16 cellular contexts compared by ENCODE assay signal in genomic region chr3:27468283-27468886, GRCh38.
"Had no signal": no experiment of that assay in that cellular context is flagged by ENCODE, and none has a peak within 500 bp of the region (broad histone marks: within the 10 kb centered on the region; RNA-seq: fewer than 3 reads in every experiment).

No MANE protein-coding gene starts in this region.

- H3K27ac Mint-ChIP-seq: activated naive CD4-positive, alpha-beta T cell treated with anti-CD3 and anti-CD28 coated beads, Interleukin-2, amount 50 U/mL, for 72 hours; dendritic cell treated with granulocyte-macrophage colony-stimulating factor and Interleukin-4, amounts not matched to agents 40 ng/mL and 50 ng/mL, for 4 days; T-helper 1 cell treated with Interleukin-12 subunit alpha and Interleukin-12 subunit beta and Interleukin-4 antibody, amounts not matched to agents 30 μg/mL and 1 μg/mL, for 36 hours had no signal

- H3K27me3 Mint-ChIP-seq: activated CD8-positive, alpha-beta memory T cell treated with anti-CD3 and anti-CD28 coated beads, Interleukin-2, amount 10 ng/mL, durations not matched to agents 7 days and 5 days; activated CD8-positive, alpha-beta T cell treated with anti-CD3 and anti-CD28 coated beads for 36 hours; brain; dendritic cell treated with granulocyte-macrophage colony-stimulating factor and Interleukin-4, amounts not matched to agents 40 ng/mL and 50 ng/mL, for 4 days; naive thymus-derived CD8-positive, alpha-beta T cell had no signal

- H3K36me3 ChIP-seq: lower lobe of right lung had no signal

- H3K9me3 ChIP-seq: lower lobe of right lung had no signal

- H3K4me3 ChIP-seq: lower lobe of right lung had no signal

- DNase-seq: activated CD4-positive, alpha-beta T cell treated with anti-CD3 and anti-CD28 coated beads for 48 hours; activated CD8-positive, alpha-beta memory T cell treated with anti-CD3 and anti-CD28 coated beads, Interleukin-2, amount 10 ng/mL, durations not matched to agents 7 days and 5 days; activated CD8-positive, alpha-beta T cell treated with anti-CD3 and anti-CD28 coated beads for 36 hours; activated T-cell treated with anti-CD3 and anti-CD28 coated beads for 4 hours; aorta; effector CD4-positive, alpha-beta T cell; kidney; lower lobe of right lung; stimulated activated CD4-positive, alpha-beta T cell treated with anti-CD3 and anti-CD28 coated beads, Interleukin-12 subunit alpha, Interleukin-12 subunit beta, amount 100 ng/mL, for 4 hours; stimulated activated CD4-positive, alpha-beta T cell treated with anti-CD3 and anti-CD28 coated beads, Interleukin-4, amount 100 ng/mL, for 4 hours; stimulated activated naive CD8-positive, alpha-beta T cell treated with anti-CD3 and anti-CD28 coated beads, Interleukin-15, Interleukin-2, amounts not matched to agents 100 U/mL and 50 U/mL, for 24 hours had no signal

- H3K9me3 Mint-ChIP-seq: activated naive CD4-positive, alpha-beta T cell treated with anti-CD3 and anti-CD28 coated beads, Interleukin-2, amount 50 U/mL, for 72 hours; dendritic cell treated with granulocyte-macrophage colony-stimulating factor and Interleukin-4, amounts not matched to agents 40 ng/mL and 50 ng/mL, for 4 days; T-helper 1 cell treated with Interleukin-12 subunit alpha and Interleukin-12 subunit beta and Interleukin-4 antibody, amounts not matched to agents 30 μg/mL and 1 μg/mL, for 36 hours had no signal

- H3K4me1 ChIP-seq: lower lobe of right lung had no signal

- H3K4me3 Mint-ChIP-seq: activated CD8-positive, alpha-beta memory T cell treated with anti-CD3 and anti-CD28 coated beads, Interleukin-2, amount 10 ng/mL, durations not matched to agents 7 days and 5 days; activated CD8-positive, alpha-beta T cell treated with anti-CD3 and anti-CD28 coated beads for 36 hours; brain; dendritic cell treated with granulocyte-macrophage colony-stimulating factor and Interleukin-4, amounts not matched to agents 40 ng/mL and 50 ng/mL, for 4 days; naive thymus-derived CD8-positive, alpha-beta T cell; T-helper 1 cell treated with Interleukin-12 subunit alpha and Interleukin-12 subunit beta and Interleukin-4 antibody, amounts not matched to agents 30 μg/mL and 1 μg/mL, for 36 hours had no signal

- H3K27ac ChIP-seq: lower lobe of right lung had no signal
